Comparison of ENCODE assay signal across 1 cellular context in the genomic region with DNA sequence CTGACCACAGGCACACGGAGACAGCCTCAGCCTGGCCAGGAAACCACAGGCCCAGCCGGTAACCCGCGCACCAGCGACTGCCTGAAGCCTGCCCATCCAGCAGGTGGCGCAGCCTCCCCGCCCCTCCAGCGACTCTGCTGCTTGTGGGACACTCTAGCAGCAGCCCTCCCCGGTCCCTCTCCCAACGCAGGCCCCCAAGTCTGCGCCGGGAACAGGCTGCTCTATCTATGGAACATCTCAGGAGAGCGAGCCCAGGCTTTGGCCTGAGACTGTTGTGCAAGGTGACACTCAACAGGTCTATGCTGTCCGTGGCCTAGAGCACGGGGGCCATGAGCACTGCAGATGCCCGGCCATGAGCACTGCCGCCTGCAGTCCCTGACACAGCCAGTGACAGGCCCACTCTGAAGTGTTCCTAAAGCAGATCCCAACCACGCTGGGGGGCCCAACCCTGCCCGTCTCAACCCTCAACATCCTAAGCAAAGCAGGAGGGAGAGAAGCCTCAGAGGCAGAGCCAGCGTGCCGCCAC.
TF ChIP-seq lines count a peak whose summit lies in the region.

No MANE protein-coding gene starts in this region.

TF ChIP-seq in GM23338, 12 proteins besides CTCF, POLR2A, EP300 and RAD21 (continued from another document):
- TF ChIP-seq NANOG (IDR thresholded peaks at IDR 0.05; ENCODE audit: borderline replicate concordance) (no peak), EZH2phosphoT487 (IDR thresholded peaks at IDR 0.05; ENCODE audit: unreplicated experiment) (no peak), ZNF114 (CRISPR knock-in tag; IDR thresholded peaks at IDR 0.05) (no peak), STAT1 (IDR thresholded peaks at IDR 0.05; ENCODE audit: unreplicated experiment) (no peak), CREB1 (CRISPR knock-in tag; IDR thresholded peaks at IDR 0.05; ENCODE audit: low read depth) (no peak), ZNF331 (CRISPR knock-in tag; IDR thresholded peaks at IDR 0.05; ENCODE audit: low read depth) (no peak), EZH2 (IDR thresholded peaks at IDR 0.05; ENCODE audit: low read depth, unreplicated experiment) (no peak)
TF ChIP-seq in GM23338: peak in this region for 0.
